Comparison of ENCODE assay signal across 8 cellular contexts in the genomic region with DNA sequence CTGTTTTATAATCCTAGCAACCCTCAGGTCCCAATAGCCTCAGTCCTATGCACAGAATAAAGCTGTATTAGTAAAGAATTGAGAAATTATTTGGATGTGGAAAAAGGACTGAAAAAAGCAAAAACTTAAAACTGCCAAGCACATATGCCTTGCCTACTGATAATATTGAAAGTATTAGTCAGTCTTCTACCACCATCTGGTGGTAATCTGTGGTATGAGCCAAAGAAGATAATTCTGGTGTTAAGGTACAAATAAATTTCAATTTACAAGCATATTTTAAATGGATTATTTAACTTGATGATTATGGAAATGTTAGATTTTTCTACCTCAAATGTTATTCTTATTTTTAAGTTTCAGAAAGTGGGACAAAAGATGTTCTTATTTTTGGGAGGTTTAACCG.
A peak's percentile ranks its signal among the peaks of the same experiment; 100 is the strongest.
DNase-seq lines count a peak whose midpoint lies in the region; ATAC-seq and TF ChIP-seq lines count a peak whose summit lies in the region.

No MANE protein-coding gene starts in this region.

- H3K9me3 Mint-ChIP-seq in activated naive CD8-positive, alpha-beta T cell treated with anti-CD3 and anti-CD28 coated beads, Interleukin-2, amount 50 U/mL, for 24 hours: no peaks in the 10 kb centered on the region
- no peaks in the 10 kb centered on the region for H3K9me3 Mint-ChIP-seq in activated CD4-positive, alpha-beta memory T cell treated with anti-CD3 and anti-CD28 coated beads, Interleukin-2, amount 10 ng/mL, durations not matched to agents 7 days and 5 days

- DNase-seq in DND-41: no peak
- DNase-seq in HT-29 (ENCODE audit: low spot score): peak; percentile 75
- DNase-seq in RWPE2 (ENCODE audit: low spot score): no peak
- DNase-seq in foreskin fibroblast: peak; percentile 1 to 28
- no peak for DNase-seq in activated naive CD8-positive, alpha-beta T cell treated with anti-CD3 and anti-CD28 coated beads, Interleukin-2, amount 50 U/mL, for 24 hours
- no peak for DNase-seq in activated CD4-positive, alpha-beta memory T cell treated with anti-CD3 and anti-CD28 coated beads, Interleukin-2, amount 10 ng/mL, durations not matched to agents 7 days and 5 days

- no peaks in the 10 kb centered on the region for H4K20me1 ChIP-seq in DND-41 (ENCODE audit: insufficient read depth, low read length)

- ATAC-seq in DND-41 (ENCODE audit: insufficient read depth, low read depth): 0 out of 3 replicates have a peak, but pooled peaks have one; percentile 49
- ATAC-seq in GM21367 (IDR thresholded peaks at IDR 0.05; ENCODE audit: unreplicated experiment): peak; percentile 64
- no peak for ATAC-seq in RWPE2 (ENCODE audit: low read depth)
- no peak for ATAC-seq in activated naive CD8-positive, alpha-beta T cell treated with anti-CD3 and anti-CD28 coated beads, Interleukin-2, amount 50 U/mL, for 24 hours

- TF ChIP-seq CTCF in DND-41 (IDR thresholded peaks at IDR 0.05; ENCODE audit: borderline replicate concordance, extremely low read depth, low read length, poor library complexity, severe bottlenecking): peak; percentile 79
- TF ChIP-seq CTCF in RWPE2 (IDR thresholded peaks at IDR 0.05; ENCODE audit: poor library complexity, severe bottlenecking): peak; percentile 75
- TF ChIP-seq CTCF in foreskin fibroblast (IDR thresholded peaks at IDR 0.05; ENCODE audit: low read depth, low read length): peak; percentile 30

- no peak overlapping the region for H3K4me3 Mint-ChIP-seq in activated naive CD8-positive, alpha-beta T cell treated with anti-CD3 and anti-CD28 coated beads, Interleukin-2, amount 50 U/mL, for 24 hours
- H3K4me3 Mint-ChIP-seq in activated CD4-positive, alpha-beta memory T cell treated with anti-CD3 and anti-CD28 coated beads, Interleukin-2, amount 10 ng/mL, durations not matched to agents 7 days and 5 days: no peak overlapping the region

- H2AFZ ChIP-seq in DND-41 (ENCODE audit: low read depth, low read length): no peak overlapping the region

- H3K4me3 ChIP-seq in DND-41 (ENCODE audit: low read depth in 1 of 2, low read length in 2 of 2) (no peak overlapping the region), RWPE2 (ENCODE audit: severe bottlenecking) (no peak overlapping the region), foreskin fibroblast (ENCODE audit: low read depth in 1 of 2, low read length in 2 of 2) (no peak overlapping the region), skeletal muscle satellite cell (ENCODE audit: low read length) (no peak overlapping the region)

- no peaks in the 10 kb centered on the region for H3K9me3 ChIP-seq in DND-41 (ENCODE audit: insufficient read depth, low read length, severe bottlenecking)
- no peaks in the 10 kb centered on the region for H3K9me3 ChIP-seq in RWPE2 (ENCODE audit: severe bottlenecking)
- no peaks in the 10 kb centered on the region for H3K9me3 ChIP-seq in skeletal muscle satellite cell (replicated peaks; ENCODE audit: low read length)

- CTCF ChIA-PET in activated CD4-positive, alpha-beta memory T cell treated with anti-CD3 and anti-CD28 coated beads, Interleukin-2, amount 10 ng/mL, durations not matched to agents 7 days and 5 days (lab: Charles Lee): no interaction called here

- POLR2A ChIA-PET in activated CD4-positive, alpha-beta memory T cell treated with anti-CD3 and anti-CD28 coated beads, Interleukin-2, amount 10 ng/mL, durations not matched to agents 7 days and 5 days (lab: Charles Lee): no interaction called here

- H3K4me2 ChIP-seq in DND-41 (ENCODE audit: insufficient read depth, low read length): no peak overlapping the region
- H3K4me2 ChIP-seq in skeletal muscle satellite cell (ENCODE audit: low read length): peak overlapping the region; percentile 37

- no peak overlapping the region for H3K27ac ChIP-seq in DND-41 (ENCODE audit: low read length)
- H3K27ac ChIP-seq in RWPE2 (ENCODE audit: poor library complexity, severe bottlenecking): no peak overlapping the region

- H3K4me1 ChIP-seq in DND-41 (ENCODE audit: insufficient read depth, low read length) (no peaks in the 10 kb centered on the region), RWPE2 (ENCODE audit: insufficient read depth, poor library complexity, severe bottlenecking) (no peaks in the 10 kb centered on the region), skeletal muscle satellite cell (ENCODE audit: control insufficient read depth, insufficient read depth, low read length) (no peaks in the 10 kb centered on the region)

- no peaks in the 10 kb centered on the region for H3K27me3 ChIP-seq in DND-41 (ENCODE audit: insufficient read depth, low read length, poor library complexity)
- no peaks in the 10 kb centered on the region for H3K27me3 ChIP-seq in RWPE2 (ENCODE audit: insufficient read depth, poor library complexity, severe bottlenecking)
- H3K27me3 ChIP-seq in skeletal muscle satellite cell (ENCODE audit: control insufficient read depth, insufficient read depth, low read length): no peaks in the 10 kb centered on the region

- H3K27ac Mint-ChIP-seq in activated naive CD8-positive, alpha-beta T cell treated with anti-CD3 and anti-CD28 coated beads, Interleukin-2, amount 50 U/mL, for 24 hours: no peak overlapping the region
- H3K27ac Mint-ChIP-seq in activated CD4-positive, alpha-beta memory T cell treated with anti-CD3 and anti-CD28 coated beads, Interleukin-2, amount 10 ng/mL, durations not matched to agents 7 days and 5 days: no peak overlapping the region

- H3K4me1 Mint-ChIP-seq in activated naive CD8-positive, alpha-beta T cell treated with anti-CD3 and anti-CD28 coated beads, Interleukin-2, amount 50 U/mL, for 24 hours: no peaks in the 10 kb centered on the region
- H3K4me1 Mint-ChIP-seq in activated CD4-positive, alpha-beta memory T cell treated with anti-CD3 and anti-CD28 coated beads, Interleukin-2, amount 10 ng/mL, durations not matched to agents 7 days and 5 days: no peaks in the 10 kb centered on the region

- H3K9ac ChIP-seq in DND-41 (ENCODE audit: low read depth, low read length) (no peak overlapping the region), skeletal muscle satellite cell (ENCODE audit: low read depth, low read length) (no peak overlapping the region)

- H3K79me2 ChIP-seq in DND-41 (ENCODE audit: insufficient read depth, low read length): no peaks in the 10 kb centered on the region

- no peaks in the 10 kb centered on the region for H3K27me3 Mint-ChIP-seq in activated naive CD8-positive, alpha-beta T cell treated with anti-CD3 and anti-CD28 coated beads, Interleukin-2, amount 50 U/mL, for 24 hours
- no peaks in the 10 kb centered on the region for H3K27me3 Mint-ChIP-seq in activated CD4-positive, alpha-beta memory T cell treated with anti-CD3 and anti-CD28 coated beads, Interleukin-2, amount 10 ng/mL, durations not matched to agents 7 days and 5 days

- H3K36me3 ChIP-seq in DND-41 (ENCODE audit: insufficient read depth, low read length) (no peaks in the 10 kb centered on the region), RWPE2 (ENCODE audit: low read depth) (no peaks in the 10 kb centered on the region), skeletal muscle satellite cell (ENCODE audit: insufficient read depth, low read length) (no peaks in the 10 kb centered on the region)

- no peaks in the 10 kb centered on the region for H3K36me3 Mint-ChIP-seq in activated naive CD8-positive, alpha-beta T cell treated with anti-CD3 and anti-CD28 coated beads, Interleukin-2, amount 50 U/mL, for 24 hours (ENCODE audit: low read depth)
- H3K36me3 Mint-ChIP-seq in activated CD4-positive, alpha-beta memory T cell treated with anti-CD3 and anti-CD28 coated beads, Interleukin-2, amount 10 ng/mL, durations not matched to agents 7 days and 5 days (ENCODE audit: low read depth): no peaks in the 10 kb centered on the region

Comparison
In these comparisons a context has a peak if more than half of its experiments do, and no peak if none do; other contexts are left out.
1. ATAC-seq: peak in DND-41 (single experiment) and GM21367 (single experiment); none in RWPE2 (single experiment) and activated naive CD8-positive, alpha-beta T cell treated with anti-CD3 and anti-CD28 coated beads, Interleukin-2, amount 50 U/mL, for 24 hours (single experiment).
2. DNase-seq: peak in HT-29 (single experiment) and foreskin fibroblast (2 of 2); none in DND-41 (single experiment), RWPE2 (single experiment), activated naive CD8-positive, alpha-beta T cell treated with anti-CD3 and anti-CD28 coated beads, Interleukin-2, amount 50 U/mL, for 24 hours (single experiment) and activated CD4-positive, alpha-beta memory T cell treated with anti-CD3 and anti-CD28 coated beads, Interleukin-2, amount 10 ng/mL, durations not matched to agents 7 days and 5 days (single experiment).
3. Peak in every context shown above with its lines, with median percentiles within 50 percentile points of each other: CTCF ChIP-seq.